Comparison of ENCODE assay signal across 8 cellular contexts in genomic region chr3:197942956-197943556, GRCh38. TPM values are rescaled to one million over a fixed set of nuclear protein-coding genes. Genes with fewer than 3 reads are reported as not detected.
DNase-seq lines count a peak whose midpoint lies in the region; ATAC-seq and TF ChIP-seq lines count a peak whose summit lies in the region.

No MANE protein-coding gene starts in this region.

- H3K27ac ChIP-seq in DND-41 (ENCODE audit: low read length) (no peak overlapping the region), sigmoid colon (no peak overlapping the region)

- no peaks in the 10 kb centered on the region for H3K9me3 Mint-ChIP-seq in T-cell

- POLR2A ChIA-PET in T-cell (lab: Charles Lee) = interaction anchor here in 1 of 2 donors (0.7 kb wide), 1 partner anchor 1234 kb away, joined by 7 read pairs; no protein-coding TSS in a partner anchor

- no peak for TF ChIP-seq EP300 in sigmoid colon (IDR thresholded peaks at IDR 0.05)

- H3K4me1 ChIP-seq in DND-41 (ENCODE audit: insufficient read depth, low read length) (no peaks in the 10 kb centered on the region), sigmoid colon (no peaks in the 10 kb centered on the region)

- no peak overlapping the region for H3K9ac ChIP-seq in DND-41 (ENCODE audit: low read depth, low read length)

- CTCF ChIA-PET in T-cell (lab: Charles Lee) = interaction anchor here in 1 of 2 donors (0.6 to 1.2 kb wide), 5 partner anchors 9 to 231 kb away, joined by 3 to 5 read pairs (median 5); no protein-coding TSS in a partner anchor

- 31 to 53% methylated on average over 2 of the region's 2 CpGs for WGBS in sigmoid colon, 2 donors

- H3K27me3 ChIP-seq in DND-41 (ENCODE audit: insufficient read depth, low read length, poor library complexity) = no peaks in the 10 kb centered on the region
- no peaks in the 10 kb centered on the region for H3K27me3 ChIP-seq in sigmoid colon

- peaks cover 7% of the 10 kb centered on the region for H3K36me3 Mint-ChIP-seq in T-cell

- H3K36me3 ChIP-seq in DND-41 (ENCODE audit: insufficient read depth, low read length) (no peaks in the 10 kb centered on the region), sigmoid colon (peaks cover 0 to 3% (median 0%) of the 10 kb centered on the region in 4 donors)

- no peak for TF ChIP-seq POLR2A in sigmoid colon (IDR thresholded peaks at IDR 0.05)

- no peak overlapping the region for H3K27ac Mint-ChIP-seq in T-cell

- no peak overlapping the region for H3K4me3 ChIP-seq in DND-41 (ENCODE audit: low read depth in 1 of 2, low read length in 2 of 2)
- no peak overlapping the region for H3K4me3 ChIP-seq in sigmoid colon

- H4K20me1 ChIP-seq in DND-41 (ENCODE audit: insufficient read depth, low read length) = no peaks in the 10 kb centered on the region

- H3K9me3 ChIP-seq in DND-41 (ENCODE audit: insufficient read depth, low read length, severe bottlenecking) (no peaks in the 10 kb centered on the region), sigmoid colon (no peaks in the 10 kb centered on the region)

- peak; percentile 47 for DNase-seq in A172 (ENCODE audit: low spot score)
- DNase-seq in DND-41 = peak; percentile 44
- DNase-seq in Kasumi-1 (lab: John Stamatoyannopoulos, UW) = peak; percentile 77 to 83
- DNase-seq in T-cell = peak in 5 of 34 experiments; percentile 6 to 26 (median 15)
- DNase-seq in fibroblast of the conjunctiva (ENCODE audit: low read depth) = peak; percentile 27
- no peak for DNase-seq in sigmoid colon
- no peak for DNase-seq in hippocampal formation (lab: John Stamatoyannopoulos, UW)

- H3K4me1 Mint-ChIP-seq in T-cell = peaks cover 0 to 1% (median 0%) of the 10 kb centered on the region in 3 donors

- no peak overlapping the region for H2AFZ ChIP-seq in DND-41 (ENCODE audit: low read depth, low read length)

- H3K79me2 ChIP-seq in DND-41 (ENCODE audit: insufficient read depth, low read length) = no peaks in the 10 kb centered on the region

- intact Hi-C loops in sigmoid colon (cut with DNase I) = loop anchor here (5.0 kb wide), 1 partner anchor 36 kb away; no protein-coding TSS in a partner anchor

- ATAC-seq in DND-41 (ENCODE audit: insufficient read depth, low read depth) (peak; percentile 82), T-cell (replicated peaks in 1 of 4) (peak in 3 of 4 experiments; percentile 57 to 75 (median 73)), HG02678 (IDR thresholded peaks at IDR 0.05; ENCODE audit: unreplicated experiment) (no peak)

- no peak overlapping the region for H3K4me2 ChIP-seq in DND-41 (ENCODE audit: insufficient read depth, low read length)

- no peak overlapping the region for H3K4me3 Mint-ChIP-seq in T-cell

- TF ChIP-seq CTCF in DND-41 (IDR thresholded peaks at IDR 0.05; ENCODE audit: borderline replicate concordance, extremely low read depth, low read length, poor library complexity, severe bottlenecking) (peak; percentile 83), sigmoid colon (IDR thresholded peaks at IDR 0.05) (peak; percentile 24 to 69 (median 58))

- no peaks in the 10 kb centered on the region for H3K27me3 Mint-ChIP-seq in T-cell

RNA-seq across cellular contexts. Expression of gene RPL35A, which starts 6.9 kb away (rescaled TPM):
- total RNA-seq in A172 (2014; rRNA removed; shearing (Covaris generic)) = 720 and 850 TPM in 2 replicates
- total RNA-seq in T-cell = 1,000 to 10,000 TPM; 1,657 to 1,935 (median 1,760) TPM
- total RNA-seq in sigmoid colon = 1,000 to 10,000 TPM in 2 of 4 donors, 100 to 1,000 TPM in 2; 603 to 1,719 (median 870) TPM
- polyA plus RNA-seq in sigmoid colon = 1,000 to 10,000 TPM; 1,812 to 2,719 (median 1,988) TPM

RNA-seq across cellular contexts. Expression of gene LMLN, which starts 17.0 kb away (rescaled TPM):
- total RNA-seq in A172 (2014; rRNA removed; shearing (Covaris generic)) = 3.5 and 5.7 TPM in 2 replicates
- total RNA-seq in T-cell (1 to 10 TPM; 3.7 to 8.2 (median 5.5) TPM), sigmoid colon (1 to 10 TPM; 3.3 to 7.5 (median 6.9) TPM)
- polyA plus RNA-seq in sigmoid colon = 1 to 10 TPM in 2 of 3 donors, under 1 TPM in 1; 0.23 to 2.3 (median 1.8) TPM

Comparison
In these comparisons a context has a peak if more than half of its experiments do, and no peak if none do; other contexts are left out.
1. DNase-seq: peak in A172 (single experiment), DND-41 (single experiment), Kasumi-1 (2 of 2) and fibroblast of the conjunctiva (single experiment); none in sigmoid colon (single experiment) and hippocampal formation (0 of 2).